15 cellular contexts compared by ENCODE assay signal in genomic region chr18:27862056-27862682, GRCh38.
DNase-seq lines count a peak whose midpoint lies in the region; ATAC-seq and TF ChIP-seq lines count a peak whose summit lies in the region.
"Had no signal": no experiment of that assay in that cellular context is flagged by ENCODE, and none has a peak within 500 bp of the region (broad histone marks: within the 10 kb centered on the region; RNA-seq: fewer than 3 reads in every experiment).

No MANE protein-coding gene starts in this region.

- H2BK120ac ChIP-seq in mesenchymal stem cell (ENCODE audit: low read depth, low read length): no peak overlapping the region

- TF ChIP-seq POLR2A in heart left ventricle (IDR thresholded peaks at IDR 0.05): no peak

- H3K27me3 ChIP-seq in cardiac muscle cell: no peaks in the 10 kb centered on the region
- no peaks in the 10 kb centered on the region for H3K27me3 ChIP-seq in heart left ventricle
- no peaks in the 10 kb centered on the region for H3K27me3 ChIP-seq in mesenchymal stem cell (ENCODE audit: control insufficient read depth in 1 of 2, insufficient read depth in 1 of 2, low read length in 2 of 2)

- H2BK15ac ChIP-seq in mesenchymal stem cell (ENCODE audit: low read depth, poor library complexity, severe bottlenecking): no peak overlapping the region

- no peak overlapping the region for H3K18ac ChIP-seq in mesenchymal stem cell (ENCODE audit: low read depth in 1 of 2, low read length in 2 of 2)

- no peak overlapping the region for H4K91ac ChIP-seq in mesenchymal stem cell (ENCODE audit: low read length)

- intact Hi-C loops in heart left ventricle (cut with DNase I): loop anchor here in 1 of 10 donors (5.0 kb wide), 1 partner anchor 315 kb away; the partner anchor contains the start of gene CDH2

- no peak overlapping the region for H2BK12ac ChIP-seq in mesenchymal stem cell (ENCODE audit: low read length in 2 of 2)

- H2BK5ac ChIP-seq in mesenchymal stem cell (ENCODE audit: low read depth, low read length, poor library complexity, severe bottlenecking): no peak overlapping the region

- H4K8ac ChIP-seq in mesenchymal stem cell (ENCODE audit: low read length): no peak overlapping the region

- no peaks in the 10 kb centered on the region for H3K79me1 ChIP-seq in mesenchymal stem cell (replicated peaks; ENCODE audit: low read length, poor library complexity, severe bottlenecking)

- TF ChIP-seq CTCF in cardiac muscle cell (IDR thresholded peaks at IDR 0.05; ENCODE audit: low read depth, low read length): no peak
- TF ChIP-seq CTCF in heart left ventricle (IDR thresholded peaks at IDR 0.05): no peak

- 44 to 59% (median 53%) methylated on average over 6 of the region's 6 CpGs for WGBS in heart left ventricle, 4 donors
- WGBS in mesenchymal stem cell: 22% methylated on average over 5 of the region's 6 CpGs

- no peak overlapping the region for H3K4ac ChIP-seq in mesenchymal stem cell (ENCODE audit: low read depth in 1 of 2, low read length in 2 of 2)

- H3K4me3 ChIP-seq in cardiac muscle cell: no peak overlapping the region
- H3K4me3 ChIP-seq in heart left ventricle: no peak overlapping the region
- no peak overlapping the region for H3K4me3 ChIP-seq in mesenchymal stem cell (ENCODE audit: insufficient read depth in 1 of 2, low read depth in 1 of 2, low read length in 2 of 2)

- H2AK5ac ChIP-seq in mesenchymal stem cell (ENCODE audit: low read length, severe bottlenecking): no peak overlapping the region

- H3K9me3 ChIP-seq in cardiac muscle cell (ENCODE audit: low read depth): no peaks in the 10 kb centered on the region
- peaks cover 0 to under 1% (median 0%) of the 10 kb centered on the region in 12 donors for H3K9me3 ChIP-seq in heart left ventricle
- no peaks in the 10 kb centered on the region for H3K9me3 ChIP-seq in mesenchymal stem cell (ENCODE audit: control insufficient read depth, low read length)

- no peak overlapping the region for H3K14ac ChIP-seq in mesenchymal stem cell (ENCODE audit: low read length in 2 of 2)

- no peak overlapping the region for H3K23ac ChIP-seq in mesenchymal stem cell (ENCODE audit: low read length in 2 of 2)

- ATAC-seq in heart left ventricle (no peak), GM19324 (IDR thresholded peaks at IDR 0.05; ENCODE audit: low FRiP score, unreplicated experiment) (no peak)
- ATAC-seq: PC-3 had no signal

- H3K36me3 ChIP-seq in cardiac muscle cell (no peaks in the 10 kb centered on the region), heart left ventricle (no peaks in the 10 kb centered on the region), mesenchymal stem cell (ENCODE audit: control insufficient read depth in 1 of 2, insufficient read depth in 2 of 2, low read depth in 1 of 2, low read length in 2 of 2) (no peaks in the 10 kb centered on the region)

- H3K4me2 ChIP-seq in mesenchymal stem cell (ENCODE audit: low read length, poor library complexity, severe bottlenecking): no peak overlapping the region
- H3K4me2 ChIP-seq: KMS-11 had no signal

- no peak overlapping the region for H3K9ac ChIP-seq in mesenchymal stem cell (ENCODE audit: low read length)
- H3K9ac ChIP-seq: KMS-11 had no signal

- DNase-seq in NCI-H146 (lab: John Stamatoyannopoulos, UW) (peak; percentile 67), NCI-H146 treated with DMSO at 0.1 percent for 48 hours (lab: John Stamatoyannopoulos, UW; ENCODE audit: unreplicated experiment) (no peak), cardiac muscle cell (ENCODE audit: low read depth in 1 of 2, low spot score in 1 of 2) (no peak), heart left ventricle (no peak), NCI-H69 (lab: John Stamatoyannopoulos, UW) (peak; percentile 89), mesenchymal stem cell (peak; percentile 3), GF-D8 (lab: John Stamatoyannopoulos, UW) (no peak)
- DNase-seq: Calu3; CD4-positive, CD25-positive, alpha-beta regulatory T cell; H9; PC-3; SIG-M5 had no signal

- no peak overlapping the region for H2AFZ ChIP-seq in mesenchymal stem cell (ENCODE audit: low read depth, low read length)

- H3K27ac ChIP-seq in cardiac muscle cell (peak overlapping the region; percentile 93), heart left ventricle (peak overlapping the region in 2 of 12 donors; percentile 19 to 49), mesenchymal stem cell (ENCODE audit: low read length, poor library complexity, severe bottlenecking) (no peak overlapping the region)
- H3K27ac ChIP-seq: KMS-11, RWPE1 had no signal

- H3K4me1 ChIP-seq in cardiac muscle cell (ENCODE audit: low read depth) (peaks cover 49% of the 10 kb centered on the region), heart left ventricle (peaks cover 0 to 24% (median 0%) of the 10 kb centered on the region in 12 donors), mesenchymal stem cell (ENCODE audit: control insufficient read depth, insufficient read depth, low read depth, low read length) (peaks cover 3% of the 10 kb centered on the region)

Comparison
In these comparisons a context has a peak if more than half of its experiments do, and no peak if none do; other contexts are left out.
1. DNase-seq: peak in NCI-H146 (single experiment), NCI-H69 (single experiment) and mesenchymal stem cell (single experiment); none in NCI-H146 treated with DMSO at 0.1 percent for 48 hours (single experiment), cardiac muscle cell (0 of 2), heart left ventricle (0 of 5) and GF-D8 (single experiment).